In the genomic region with DNA sequence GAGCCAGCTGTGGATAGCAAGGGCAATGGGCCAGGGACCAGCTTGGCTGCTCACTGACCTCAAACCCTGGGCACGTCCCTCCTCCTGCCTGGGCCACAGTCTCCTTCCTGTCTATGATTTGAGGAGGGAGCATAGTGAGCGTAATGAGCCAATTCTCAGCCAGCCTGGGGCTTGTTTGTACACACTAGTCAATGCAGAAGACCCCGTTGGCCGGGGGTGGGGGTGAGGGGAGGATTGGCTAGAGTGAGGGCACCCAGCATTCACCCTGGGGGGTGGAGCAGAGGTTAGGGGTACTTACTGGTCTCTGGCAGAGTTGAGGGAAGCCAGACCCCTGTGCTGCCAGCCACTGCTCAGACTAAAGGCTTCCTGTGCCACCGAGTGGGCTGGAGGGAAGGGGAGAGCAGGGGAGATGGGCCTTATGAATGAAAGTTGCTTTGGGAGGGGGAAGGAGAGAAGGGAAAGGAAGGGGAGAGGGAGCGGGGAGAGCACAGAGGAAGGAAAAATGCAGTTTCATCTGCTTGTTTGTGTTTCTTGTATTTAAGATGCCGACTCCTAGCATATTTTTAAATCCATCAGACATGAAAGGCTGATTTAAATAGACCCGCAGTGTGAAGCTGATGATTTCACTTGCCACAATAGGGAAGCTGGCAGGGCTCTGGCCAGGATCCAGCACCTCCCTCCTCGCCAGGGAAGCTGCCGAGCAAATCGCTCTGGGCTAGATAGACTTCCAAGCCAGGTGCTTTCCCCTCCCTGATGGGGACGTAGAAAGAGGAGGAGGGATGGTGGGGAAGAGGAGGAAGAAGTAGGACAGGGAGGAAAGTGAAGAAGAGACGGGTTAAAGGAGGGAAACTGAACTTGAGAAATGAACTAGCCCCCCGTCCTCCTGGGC, we compare ENCODE assay signal across 8 cellular contexts.
DNase-seq lines count a peak whose midpoint lies in the region; ATAC-seq and TF ChIP-seq lines count a peak whose summit lies in the region.

No MANE protein-coding gene starts in this region.

- H3K27me3 ChIP-seq in kidney epithelial cell (ENCODE audit: control insufficient read depth, insufficient read depth, low read length) = peaks cover 3% of the 10 kb centered on the region

- H3K36me3 ChIP-seq in kidney epithelial cell (ENCODE audit: control insufficient read depth, insufficient read depth, low read length) = no peaks in the 10 kb centered on the region

- TF ChIP-seq CTCF in AG10803 (conservative IDR thresholded peaks at IDR 0.05; ENCODE audit: low read length) (no peak), kidney epithelial cell (IDR thresholded peaks at IDR 0.05; ENCODE audit: insufficient read depth, low read length, poor library complexity, severe bottlenecking) (no peak)

- ATAC-seq in GM19395 (IDR thresholded peaks at IDR 0.05; ENCODE audit: unreplicated experiment) = no peak
- no peak for ATAC-seq in HG03280 (IDR thresholded peaks at IDR 0.05; ENCODE audit: unreplicated experiment)

- H3K4me3 ChIP-seq in AG10803 (ENCODE audit: low read length) (no peak overlapping the region), kidney epithelial cell (ENCODE audit: low read depth, low read length) (no peak overlapping the region)

- DNase-seq in AG10803 (ENCODE audit: low read depth) (peak; percentile 14), NCI-H1092 treated with DMSO at 0.1 percent for 48 hours (lab: John Stamatoyannopoulos, UW) (peak; percentile 88), amygdala (lab: John Stamatoyannopoulos, UW) (peak in 31 of 56 donors; percentile 12 to 73 (median 39)), kidney epithelial cell (ENCODE audit: low read depth) (peak; percentile 19)
- DNase-seq in stimulated activated CD4-positive, alpha-beta T cell treated with anti-CD3 and anti-CD28 coated beads, Interleukin-1b, Interleukin-23, amount 100 ng/mL, for 48 hours = no peak
- DNase-seq in activated CD4-positive, alpha-beta T cell treated with anti-CD3 and anti-CD28 coated beads for 1 hour = no peak

Comparison
In these comparisons a context has a peak if more than half of its experiments do, and no peak if none do; other contexts are left out.
1. DNase-seq: peak in AG10803 (single experiment), NCI-H1092 treated with DMSO at 0.1 percent for 48 hours (single experiment), amygdala (31 of 56) and kidney epithelial cell (single experiment); none in stimulated activated CD4-positive, alpha-beta T cell treated with anti-CD3 and anti-CD28 coated beads, Interleukin-1b, Interleukin-23, amount 100 ng/mL, for 48 hours (single experiment) and activated CD4-positive, alpha-beta T cell treated with anti-CD3 and anti-CD28 coated beads for 1 hour (single experiment).